ENCODE assay signal across 1 cellular context in the genomic region with DNA sequence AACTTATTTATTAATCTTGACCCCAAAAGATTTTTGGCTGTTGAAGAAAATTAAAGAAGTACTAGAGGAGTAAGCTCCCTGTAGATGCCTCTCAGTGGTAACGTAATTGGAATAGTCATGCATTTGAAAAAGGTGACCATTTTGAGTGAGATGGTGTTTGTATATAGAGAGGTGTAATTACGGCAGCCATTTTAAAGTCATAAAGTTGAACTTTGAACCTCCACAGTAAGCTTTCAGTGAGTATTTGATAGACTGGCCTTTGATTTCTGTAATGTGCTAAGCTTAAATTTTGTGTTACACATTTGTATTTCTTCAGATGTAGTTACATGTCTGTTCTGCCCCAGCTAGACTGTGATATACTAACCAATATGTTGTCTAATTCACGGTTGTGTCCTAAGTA.
TF ChIP-seq lines count a peak whose summit lies in the region.

No MANE protein-coding gene starts in this region.

TF ChIP-seq in H1, 55 proteins besides CTCF, POLR2A, EP300 and RAD21:
- peak; percentile 19; the same call in 1 of the 2 replicates for TF ChIP-seq YY1 (IDR thresholded peaks at IDR 0.05; ENCODE audit: low read depth, low read length)
- TF ChIP-seq NANOG (IDR thresholded peaks at IDR 0.05; ENCODE audit: insufficient read depth, low read depth, low read length, poor library complexity, severe bottlenecking): no peak
- no peak for TF ChIP-seq JUND (IDR thresholded peaks at IDR 0.05; ENCODE audit: low read length)
